In the genomic region with DNA sequence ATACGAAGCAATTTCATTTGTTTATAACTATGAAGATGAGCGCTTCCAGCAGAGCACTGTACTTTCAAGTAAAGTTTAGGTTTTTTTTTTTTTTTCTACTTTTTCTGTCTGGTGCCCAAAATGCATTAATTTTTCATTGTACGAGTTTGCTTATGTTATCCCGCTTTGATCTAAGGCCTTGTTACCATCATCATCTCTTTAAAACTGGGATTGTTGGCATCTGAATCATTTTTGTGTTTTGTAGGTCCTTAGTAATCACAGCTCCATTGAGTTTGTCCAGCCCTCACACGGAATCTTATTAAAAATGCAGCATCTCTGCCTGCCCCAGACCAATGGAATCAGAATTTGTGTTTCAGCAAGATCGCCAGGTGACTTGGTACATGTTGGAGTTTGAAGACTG, we compare ENCODE assay signal across 21 cellular contexts. TPM values are rescaled to one million over a fixed set of nuclear protein-coding genes. Genes with fewer than 3 reads are reported as not detected.
DNase-seq lines count a peak whose midpoint lies in the region; ATAC-seq and TF ChIP-seq lines count a peak whose summit lies in the region.
"Had no signal": no experiment of that assay in that cellular context is flagged by ENCODE, and none has a peak within 500 bp of the region (broad histone marks: within the 10 kb centered on the region; RNA-seq: fewer than 3 reads in every experiment).

No MANE protein-coding gene starts in this region.

- H3K27me3 Mint-ChIP-seq in nephron progenitor cell (ENCODE audit: low read depth, poor library complexity) = no peaks in the 10 kb centered on the region

- no peak overlapping the region; the same call in 1 of the 2 replicates for H4K5ac ChIP-seq in IMR-90 (ENCODE audit: low read depth, low read length)

- H3K23ac ChIP-seq in IMR-90 (ENCODE audit: low read depth, low read length) = no peak overlapping the region

- H3K36me3 ChIP-seq in IMR-90 (ENCODE audit: control insufficient read depth, insufficient read depth, low read length) (no peaks in the 10 kb centered on the region), fibroblast of lung (ENCODE audit: control insufficient read depth, insufficient read depth, low read length) (no peaks in the 10 kb centered on the region), smooth muscle cell (ENCODE audit: low read depth) (no peaks in the 10 kb centered on the region)
- H3K36me3 ChIP-seq: BE2C had no signal

- peaks cover 18% of the 10 kb centered on the region for H3K9me1 ChIP-seq in IMR-90 (ENCODE audit: insufficient read depth, low read length)

- no peak overlapping the region for H3K27ac ChIP-seq in IMR-90 (ENCODE audit: insufficient read depth, low read length)
- H3K27ac ChIP-seq in fibroblast of lung (ENCODE audit: insufficient read depth, low read length) = no peak overlapping the region
- peak overlapping the region; percentile 42 for H3K27ac ChIP-seq in smooth muscle cell (ENCODE audit: low read depth)
- H3K27ac ChIP-seq: A549; BLaER1 treated with 17β-estradiol and CSF1 and Interleukin-3, amounts not matched to agents 10 nM and 100 nM had no signal

- WGBS in IMR-90 (ENCODE audit: extremely low coverage in 2 of 2, insufficient read length in 1 of 2), 2 experiments = no CpG with 5 or more reads among the region's 6 CpGs
- WGBS in smooth muscle cell (ENCODE audit: low lambda C conversion rate) = 83% methylated on average over 6 of the region's 6 CpGs

- H2BK5ac ChIP-seq in IMR-90 (ENCODE audit: low read depth, low read length, poor library complexity, severe bottlenecking) = no peak overlapping the region

- no peak overlapping the region for H2BK120ac ChIP-seq in IMR-90 (ENCODE audit: low read depth, low read length)

- no peak overlapping the region for H2AK5ac ChIP-seq in IMR-90 (ENCODE audit: low read depth, low read length)

- TF ChIP-seq POLR2A in IMR-90 (IDR thresholded peaks at IDR 0.05; ENCODE audit: low read depth, low read length) = no peak

- no peak overlapping the region for H3K56ac ChIP-seq in IMR-90 (ENCODE audit: extremely low read depth, insufficient read depth, low read length)

- no peak overlapping the region for H2AK9ac ChIP-seq in IMR-90 (replicated peaks; ENCODE audit: low read depth, low read length, poor library complexity)

- H3K4me1 Mint-ChIP-seq in nephron progenitor cell = peaks cover 64% of the 10 kb centered on the region
- H3K4me1 Mint-ChIP-seq: CD14-positive monocyte; CD8-positive, alpha-beta memory T cell had no signal

- peaks cover 10% of the 10 kb centered on the region for H3K4me1 ChIP-seq in IMR-90 (ENCODE audit: control insufficient read depth, insufficient read depth, low read length)
- H3K4me1 ChIP-seq in fibroblast of lung (ENCODE audit: control insufficient read depth, extremely low read depth, insufficient read depth, low read length) = peaks cover under 1% of the 10 kb centered on the region
- peaks cover 18% of the 10 kb centered on the region for H3K4me1 ChIP-seq in smooth muscle cell (ENCODE audit: low read depth)
- H3K4me1 ChIP-seq: A549, BE2C had no signal

- H3K4me3 ChIP-seq in IMR-90 (ENCODE audit: insufficient read depth, low read depth, low read length) (no peak overlapping the region), fibroblast of lung (replicated peaks in 1 of 4; ENCODE audit: control extremely low read depth in 1 of 4, insufficient read depth in 1 of 4, low read depth in 3 of 4, low read length in 4 of 4) (no peak overlapping the region), smooth muscle cell (no peak overlapping the region)
- H3K4me3 ChIP-seq: A549; BLaER1 treated with 17β-estradiol and CSF1 and Interleukin-3, amounts not matched to agents 10 nM and 100 nM had no signal

- H2BK15ac ChIP-seq in IMR-90 (ENCODE audit: low read depth, low read length) = no peak overlapping the region

- DNase-seq in IMR-90 (no peak), fibroblast of lung (ENCODE audit: low read depth in 2 of 2) (no peak), nephron progenitor cell (no peak), smooth muscle cell (lab: John Stamatoyannopoulos, UW; ENCODE audit: unreplicated experiment) (no peak), activated gamma-delta T cell (lab: John Stamatoyannopoulos, UW) (no peak), GOT3 (lab: John Stamatoyannopoulos, UW) (no peak)
- DNase-seq in activated CD4-positive, alpha-beta T cell treated with anti-CD3 and anti-CD28 coated beads, Interleukin-2, amount 50 U/mL, for 1 hour = no peak
- DNase-seq: 8988T; ACHN; AML-193; BE2C; CD4-positive, alpha-beta T cell; CD8-positive, alpha-beta memory T cell; DMS53; DMS79 treated with DMSO at 0.1 percent for 48 hours; GF-D8; H7; HCEC 1CT had no signal

- H3K27me3 ChIP-seq in IMR-90 (ENCODE audit: control insufficient read depth, insufficient read depth, low read length) (no peaks in the 10 kb centered on the region), fibroblast of lung (ENCODE audit: control insufficient read depth, insufficient read depth, low read length) (no peaks in the 10 kb centered on the region), smooth muscle cell (ENCODE audit: low read depth) (no peaks in the 10 kb centered on the region)
- H3K27me3 ChIP-seq: BLaER1 treated with 17β-estradiol and CSF1 and Interleukin-3, amounts not matched to agents 10 nM and 100 nM had no signal

- TF ChIP-seq CTCF in IMR-90 (conservative IDR thresholded peaks at IDR 0.05; ENCODE audit: low read depth, low read length) = no peak
- no peak for TF ChIP-seq CTCF in fibroblast of lung (conservative IDR thresholded peaks at IDR 0.05 in 1 of 2, IDR thresholded peaks at IDR 0.05 in 1 of 2; ENCODE audit: low read depth in 1 of 2, low read length in 2 of 2)
- TF ChIP-seq CTCF in nephron progenitor cell (IDR thresholded peaks at IDR 0.05) = no peak
- TF ChIP-seq CTCF in smooth muscle cell (IDR thresholded peaks at IDR 0.05; ENCODE audit: borderline replicate concordance, insufficient read depth, poor library complexity, severe bottlenecking) = no peak

- intact Hi-C loops in IMR-90 (cut with micrococcal nuclease) = no loop called here

- H3K14ac ChIP-seq in IMR-90 (replicated peaks; ENCODE audit: low read depth, low read length) = peak overlapping the region; percentile 57

- H3K4me2 ChIP-seq in IMR-90 (ENCODE audit: low read depth, low read length) = peak overlapping the region; percentile 64; the same call in 1 of the 2 replicates
- H3K4me2 ChIP-seq in fibroblast of lung (ENCODE audit: extremely low read depth, insufficient read depth, low read length) = peak overlapping the region; percentile 4
- peak overlapping the region; percentile 38 for H3K4me2 ChIP-seq in smooth muscle cell
- H3K4me2 ChIP-seq: A549 had no signal

- H3K79me2 ChIP-seq in fibroblast of lung (ENCODE audit: control insufficient read depth, insufficient read depth, low read length) (peaks cover 25% of the 10 kb centered on the region), smooth muscle cell (ENCODE audit: low read depth) (peaks cover 63% of the 10 kb centered on the region)

- H3K9me3 ChIP-seq in IMR-90 (ENCODE audit: control insufficient read depth, insufficient read depth, low read length) (no peaks in the 10 kb centered on the region), fibroblast of lung (ENCODE audit: control insufficient read depth, insufficient read depth, low read depth, low read length) (no peaks in the 10 kb centered on the region), smooth muscle cell (replicated peaks; ENCODE audit: low read depth) (no peaks in the 10 kb centered on the region)
- H3K9me3 ChIP-seq: A549, BE2C had no signal

- H2AFZ ChIP-seq in IMR-90 (replicated peaks; ENCODE audit: low read length, poor library complexity) (no peak overlapping the region), fibroblast of lung (ENCODE audit: low read length) (no peak overlapping the region), smooth muscle cell (ENCODE audit: low read depth) (no peak overlapping the region)

- H4K91ac ChIP-seq in IMR-90 (ENCODE audit: insufficient read depth, low read depth, low read length) = no peak overlapping the region

- H4K8ac ChIP-seq in IMR-90 (ENCODE audit: low read depth in 2 of 2, low read length in 2 of 2) = no peak overlapping the region

- POLR2A ChIA-PET in IMR-90 (lab: Charles Lee; ENCODE audit: unreplicated experiment) = interaction anchor here (0.6 kb wide), 1 partner anchor 23 kb away, joined by 4 read pairs; the partner anchor contains the start of gene PTPRG

- TF ChIP-seq RAD21 in IMR-90 (IDR thresholded peaks at IDR 0.05; ENCODE audit: low read length) = no peak

- peak; percentile 46; the same call in 1 of the 2 replicates for ATAC-seq in IMR-90 (ENCODE audit: low read depth)
- ATAC-seq: A549 had no signal

- H3F3A ChIP-seq in smooth muscle cell (ENCODE audit: low read depth) = peaks cover 7% of the 10 kb centered on the region

- peaks cover 3% of the 10 kb centered on the region for H3K9me3 Mint-ChIP-seq in nephron progenitor cell

- no peak overlapping the region for H3K4ac ChIP-seq in IMR-90 (ENCODE audit: low read depth, low read length)

- peak overlapping the region; percentile 43 for H3K9ac ChIP-seq in IMR-90 (ENCODE audit: low read depth, low read length)
- no peak overlapping the region for H3K9ac ChIP-seq in fibroblast of lung (ENCODE audit: insufficient read depth, low read length)
- H3K9ac ChIP-seq in smooth muscle cell (ENCODE audit: low read depth) = no peak overlapping the region

- no peak overlapping the region for H2BK20ac ChIP-seq in IMR-90 (ENCODE audit: low read depth, low read length)

- H3K27ac Mint-ChIP-seq in nephron progenitor cell = peak overlapping the region; percentile 30
- H3K27ac Mint-ChIP-seq: CD14-positive monocyte; CD4-positive, alpha-beta T cell; CD8-positive, alpha-beta memory T cell had no signal

- CTCF ChIA-PET in IMR-90 (lab: Yijun Ruan, JAX) = interaction anchor here (1.0 kb wide), 1 partner anchor 20 kb away, joined by 3 read pairs; no protein-coding TSS in a partner anchor

- H3K18ac ChIP-seq in IMR-90 (ENCODE audit: low read depth, low read length) = no peak overlapping the region

- BruUV-seq in IMR-90 (replicated peaks; lab: Mats Ljungman, UMichigan) = no TSS peak

- peaks cover 39 to 83% of the 10 kb centered on the region in 2 experiments for H3K79me1 ChIP-seq in IMR-90 (ENCODE audit: low read depth in 1 of 2, low read length in 2 of 2)

- H3K4me3 Mint-ChIP-seq in nephron progenitor cell = no peak overlapping the region
- H3K4me3 Mint-ChIP-seq: CD14-positive monocyte; CD4-positive, alpha-beta T cell; CD8-positive, alpha-beta memory T cell had no signal

- peaks cover 8% of the 10 kb centered on the region; the same call in 1 of the 2 replicates for H4K20me1 ChIP-seq in IMR-90 (ENCODE audit: insufficient read depth, low read length)
- no peaks in the 10 kb centered on the region for H4K20me1 ChIP-seq in fibroblast of lung (ENCODE audit: control insufficient read depth, extremely low read depth, insufficient read depth, low read length)
- peaks cover 96% of the 10 kb centered on the region for H4K20me1 ChIP-seq in smooth muscle cell (ENCODE audit: low read depth)

- dilution Hi-C loops in IMR-90 (cut with HindIII; ENCODE audit: low sequenced_read_pairs, unreplicated experiment) = no loop called here

- peaks cover 38% of the 10 kb centered on the region for H3K36me3 Mint-ChIP-seq in nephron progenitor cell (ENCODE audit: low read depth)
- H3K36me3 Mint-ChIP-seq: CD14-positive monocyte; CD8-positive, alpha-beta memory T cell had no signal

- in situ Hi-C loops in IMR-90 (cut with MboI; ENCODE audit: low sequenced_read_pairs) = no loop called here

RNA-seq across cellular contexts. Expression of gene PTPRG, which starts 23.1 kb away (rescaled TPM):
- total RNA-seq in IMR-90 (2012; rRNA removed) (24.7 and 31.0 TPM in 2 replicates), fibroblast of lung (64.5 and 97.9 TPM in 2 replicates), smooth muscle cell (87.3 and 108 TPM in 2 replicates)
- polyA plus RNA-seq in IMR-90 (2012; rRNA removed) (6.8 and 7.7 TPM in 2 replicates), fibroblast of lung (31.7 and 67.0 TPM in 2 replicates), smooth muscle cell (20.0 and 21.2 TPM in 2 replicates)
- polyA plus RNA-seq in IMR-90 (2012; cell fraction: cytosol; rRNA removed) = 3.8 and 7.2 TPM in 2 replicates
- 4.8 and 6.9 TPM in 2 replicates for polyA plus RNA-seq in IMR-90 (2012; cell fraction: nucleus; rRNA removed; ENCODE audit: low replicate concordance)
- 22.6 and 47.6 TPM in 2 replicates for polyA plus RNA-seq in fibroblast of lung (2012)
- 68.2 and 98.8 TPM in 2 replicates for polyA minus RNA-seq in fibroblast of lung (ENCODE audit: low replicate concordance)
- total RNA-seq: CD8-positive, alpha-beta memory T cell had no signal
- polyA plus RNA-seq: CD14-positive monocyte; CD8-positive, alpha-beta memory T cell had no signal

Comparison
In these comparisons a context has a peak if more than half of its experiments do, and no peak if none do; other contexts are left out.
1. H3K4me2 ChIP-seq: peak in every context shown above with its lines; median percentile 64 in IMR-90; 38 in smooth muscle cell; 4 in fibroblast of lung.